ENCODE assay signal across 18 cellular contexts in genomic region chr20:14343658-14344057, GRCh38. TPM values are rescaled to one million over a fixed set of nuclear protein-coding genes. Genes with fewer than 3 reads are reported as not detected.
"Had no signal": no experiment of that assay in that cellular context is flagged by ENCODE, and none has a peak within 500 bp of the region (broad histone marks: within the 10 kb centered on the region; RNA-seq: fewer than 3 reads in every experiment).

No MANE protein-coding gene starts in this region.

- H3K27me3 ChIP-seq: foreskin keratinocyte, right atrium auricular region, sigmoid colon had no signal

- H3K4me3 Mint-ChIP-seq: dendritic cell treated with granulocyte-macrophage colony-stimulating factor and Interleukin-4, amounts not matched to agents 40 ng/mL and 50 ng/mL, for 4 days; naive thymus-derived CD8-positive, alpha-beta T cell; neural crest cell had no signal

- H3K4me1 Mint-ChIP-seq: naive thymus-derived CD8-positive, alpha-beta T cell had no signal

- H3K27ac ChIP-seq: foreskin keratinocyte, right atrium auricular region, sigmoid colon, skin epidermis had no signal

- H3K36me3 Mint-ChIP-seq: naive thymus-derived CD8-positive, alpha-beta T cell had no signal

- H3K9me3 ChIP-seq: mucosa of descending colon, right atrium auricular region, sigmoid colon had no signal

- H3K36me3 ChIP-seq: right atrium auricular region, sigmoid colon had no signal

- H3K4me3 ChIP-seq: mucosa of descending colon, right atrium auricular region, sigmoid colon, skin epidermis had no signal

- H3K9me3 Mint-ChIP-seq: dendritic cell treated with granulocyte-macrophage colony-stimulating factor and Interleukin-4, amounts not matched to agents 40 ng/mL and 50 ng/mL, for 4 days; neural crest cell had no signal

- DNase-seq: erythroblast; foreskin keratinocyte; kidney; left colon; left ventricle myocardium superior; naive thymus-derived CD8-positive, alpha-beta T cell; sigmoid colon; stimulated activated CD4-positive, alpha-beta T cell treated with anti-CD3 and anti-CD28 coated beads, Interleukin-2, amount 100 ng/mL, for 48 hours; stimulated activated naive CD4-positive, alpha-beta T cell treated with Interleukin-2 at 50 U/mL for 16 hours; trophoblast cell had no signal

- H3K4me1 ChIP-seq: foreskin keratinocyte, right atrium auricular region, sigmoid colon had no signal

- H3K27me3 Mint-ChIP-seq: dendritic cell treated with granulocyte-macrophage colony-stimulating factor and Interleukin-4, amounts not matched to agents 40 ng/mL and 50 ng/mL, for 4 days had no signal

- H3K27ac Mint-ChIP-seq: dendritic cell treated with granulocyte-macrophage colony-stimulating factor and Interleukin-4, amounts not matched to agents 40 ng/mL and 50 ng/mL, for 4 days; naive thymus-derived CD8-positive, alpha-beta T cell had no signal

- FAIRE-seq: colon, endothelial cell of umbilical vein, urothelium cell line had no signal

- ATAC-seq: foreskin keratinocyte; left ventricle myocardium superior; naive thymus-derived CD8-positive, alpha-beta T cell had no signal

RNA-seq across cellular contexts. Expression of gene FLRT3, which starts 6.2 kb away (rescaled TPM):
- total RNA-seq: naive thymus-derived CD8-positive, alpha-beta T cell had no signal
- polyA plus RNA-seq: naive thymus-derived CD8-positive, alpha-beta T cell had no signal
